ENCODE assay signal across 15 cellular contexts in the genomic region with DNA sequence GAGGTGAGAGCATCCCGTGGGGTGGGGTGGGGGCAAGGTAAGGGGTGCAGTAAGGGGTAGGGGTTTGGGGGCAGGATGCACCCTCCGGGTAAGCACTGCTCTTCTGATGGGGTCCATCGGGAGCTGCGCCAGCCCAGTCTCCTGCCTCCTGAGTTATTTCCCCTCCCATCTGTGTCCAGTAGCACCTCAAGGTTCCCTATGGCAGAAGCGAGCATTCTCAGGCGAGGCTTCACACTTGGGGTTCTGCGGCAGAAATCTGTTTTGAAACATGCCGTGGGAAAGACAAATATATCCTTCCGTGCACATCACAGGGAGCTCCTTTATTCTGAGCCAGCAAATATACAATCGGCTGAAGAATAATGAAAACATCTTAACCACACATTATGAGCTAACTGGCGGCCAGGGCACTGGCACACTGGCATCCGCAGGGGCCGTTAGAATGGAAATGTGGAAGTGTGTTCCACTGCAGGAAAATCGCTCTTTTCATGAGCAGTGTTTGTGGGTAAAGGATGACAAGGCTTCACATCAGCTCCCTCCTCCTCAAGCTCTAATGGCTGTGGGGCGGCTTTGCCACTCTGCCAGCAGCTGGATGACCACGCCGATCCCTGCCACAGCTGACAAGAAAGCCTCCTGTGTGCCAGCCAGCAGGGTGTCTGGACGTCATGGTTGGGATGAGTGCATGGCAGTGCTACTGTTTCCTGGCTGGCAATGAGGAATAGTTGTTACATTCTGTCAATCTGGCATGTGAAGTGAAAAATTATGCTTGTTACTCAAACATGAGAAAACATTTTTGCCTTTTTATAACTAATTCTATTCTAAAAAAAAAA. TPM values are rescaled to one million over a fixed set of nuclear protein-coding genes. Genes with fewer than 3 reads are reported as not detected.
A peak's percentile ranks its signal among the peaks of the same experiment; 100 is the strongest.
DNase-seq lines count a peak whose midpoint lies in the region; ATAC-seq and TF ChIP-seq lines count a peak whose summit lies in the region.
"Had no signal": no experiment of that assay in that cellular context is flagged by ENCODE, and none has a peak within 500 bp of the region (broad histone marks: within the 10 kb centered on the region; RNA-seq: fewer than 3 reads in every experiment).

No MANE protein-coding gene starts in this region.

- intact Hi-C loops in head of caudate nucleus (cut with DNase I): no loop called here

- ATAC-seq in HG03378 (IDR thresholded peaks at IDR 0.05; ENCODE audit: unreplicated experiment): no peak
- ATAC-seq in GM21390 (IDR thresholded peaks at IDR 0.05; ENCODE audit: unreplicated experiment): no peak

- DNase-seq in amygdala (lab: John Stamatoyannopoulos, UW) (peak in 44 of 56 donors; percentile 11 to 83 (median 54)), head of caudate nucleus (peak; percentile 33 to 83 (median 68)), occipital lobe (lab: John Stamatoyannopoulos, UW) (peak; percentile 66), substantia nigra (lab: John Stamatoyannopoulos, UW) (peak in 45 of 49 donors; percentile 10 to 84 (median 51)), type B pancreatic cell (ENCODE audit: extremely low spot score, unreplicated experiment) (no peak)
- DNase-seq: DMS 273 treated with DMSO at 0.1 percent for 48 hours, GOT3, NCI-H146, NCI-H226, NCI-H526 treated with DMSO at 0.1 percent for 48 hours, RPMI8226 had no signal

- no peak overlapping the region for H3K4me3 Mint-ChIP-seq in type B pancreatic cell

- H3K27ac ChIP-seq in substantia nigra (ENCODE audit: low read depth, low read length, poor library complexity, severe bottlenecking): peak overlapping the region; percentile 5
- H3K27ac ChIP-seq: BLaER1 had no signal

- no peaks in the 10 kb centered on the region for H3K36me3 Mint-ChIP-seq in type B pancreatic cell

- peaks cover under 1% of the 10 kb centered on the region for H3K27me3 Mint-ChIP-seq in type B pancreatic cell

- TF ChIP-seq CTCF in type B pancreatic cell (conservative IDR thresholded peaks at IDR 0.05): no peak

- H3K27ac Mint-ChIP-seq in type B pancreatic cell: no peak overlapping the region

- H3K4me1 Mint-ChIP-seq in type B pancreatic cell (ENCODE audit: unreplicated experiment): no peaks in the 10 kb centered on the region

- H3K9me3 Mint-ChIP-seq in type B pancreatic cell: no peaks in the 10 kb centered on the region

RNA-seq across cellular contexts. Expression of gene MTHFSD, which starts 20.0 kb away (rescaled TPM):
- total RNA-seq in occipital lobe (10.3 TPM), type B pancreatic cell (ENCODE audit: low replicate concordance) (18.2 and 20.2 TPM in 2 replicates)

RNA-seq across cellular contexts. Expression of gene FOXF1, which starts 24.7 kb away (rescaled TPM):
- total RNA-seq in occipital lobe: 0.47 TPM
- total RNA-seq in type B pancreatic cell (ENCODE audit: low replicate concordance): 0.48 and 3.4 TPM in 2 replicates
- total RNA-seq: OCI-LY7 had no signal

RNA-seq across cellular contexts. Expression of gene FOXC2, which starts 31.6 kb away (rescaled TPM):
- total RNA-seq in occipital lobe (0.62 TPM), type B pancreatic cell (ENCODE audit: low replicate concordance) (5.5 and 11.3 TPM in 2 replicates)
- total RNA-seq: OCI-LY7 had no signal

RNA-seq across cellular contexts. Expression of gene FOXL1, which starts 43.4 kb away (rescaled TPM):
- 0.47 TPM for total RNA-seq in occipital lobe
- 1.5 and 2.2 TPM in 2 replicates for total RNA-seq in type B pancreatic cell (ENCODE audit: low replicate concordance)
